In the genomic region with DNA sequence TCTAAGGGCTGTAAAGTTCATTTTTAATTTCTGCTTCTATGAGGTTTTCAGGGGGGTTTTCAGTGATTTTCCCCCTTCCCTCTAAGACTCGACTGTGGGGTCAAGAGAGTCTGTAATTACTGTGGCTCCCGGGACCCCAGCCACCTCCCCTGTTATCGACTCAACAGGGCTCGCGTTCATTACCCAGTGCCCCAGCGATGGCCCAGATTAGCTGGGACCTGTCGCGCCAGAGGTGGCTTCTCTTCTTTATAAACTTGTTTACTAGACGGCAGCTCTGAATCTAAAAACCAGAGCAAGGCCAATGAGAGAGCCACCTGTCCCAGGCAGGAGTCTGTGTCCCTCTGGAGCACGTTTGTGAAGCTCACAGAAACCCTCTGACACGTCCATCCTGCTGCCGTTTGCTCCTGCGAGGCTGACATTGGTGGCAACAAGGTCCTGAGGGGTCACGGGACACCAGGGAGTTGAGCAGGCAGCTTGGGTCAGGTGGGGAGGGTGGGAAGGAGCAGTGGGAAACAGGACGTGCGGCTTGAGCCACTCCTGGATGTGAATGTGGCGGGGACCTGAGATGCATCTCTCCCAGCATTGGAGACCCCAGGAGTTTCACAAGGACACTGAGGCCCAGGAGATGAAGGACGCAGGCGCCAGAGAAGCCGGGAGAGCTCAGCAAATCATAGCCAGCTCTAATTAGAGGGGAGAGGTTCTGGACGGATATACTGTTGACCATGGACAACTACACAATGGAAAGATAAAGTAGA, we compare ENCODE assay signal across 23 cellular contexts.
"Had no signal": no experiment of that assay in that cellular context is flagged by ENCODE, and none has a peak within 500 bp of the region (broad histone marks: within the 10 kb centered on the region; RNA-seq: fewer than 3 reads in every experiment).

No MANE protein-coding gene starts in this region.

- H3K27me3 Mint-ChIP-seq: activated B cell treated with CpG ODN at 0.5 μM for 24 hours; activated CD4-positive, alpha-beta T cell treated with anti-CD3 and anti-CD28 coated beads, Interleukin-2, amount 10 ng/mL, durations not matched to agents 7 days and 5 days; activated naive CD4-positive, alpha-beta T cell treated with anti-CD3 and anti-CD28 coated beads, Interleukin-2, amount 50 U/mL, for 24 hours; T-cell; type B pancreatic cell had no signal

- H3K4me1 ChIP-seq: adrenal gland, testis had no signal

- H3K9me3 Mint-ChIP-seq: activated B cell treated with CpG ODN at 0.5 μM for 24 hours; activated CD4-positive, alpha-beta T cell treated with anti-CD3 and anti-CD28 coated beads, Interleukin-2, amount 10 ng/mL, durations not matched to agents 7 days and 5 days; activated naive CD4-positive, alpha-beta T cell treated with anti-CD3 and anti-CD28 coated beads, Interleukin-2, amount 50 U/mL, for 24 hours; activated T-cell treated with anti-CD3 and anti-CD28 coated beads, Interleukin-2, amount 50 U/mL, for 4 hours; nephron; T-cell; type B pancreatic cell had no signal

- ATAC-seq: activated T-cell treated with anti-CD3 and anti-CD28 coated beads, Interleukin-2, amount 50 U/mL, for 4 hours; SK-N-SH treated with all-trans-retinoic acid at 6 μM for 48 hours; T-cell had no signal

- H3K27ac Mint-ChIP-seq: activated B cell treated with CpG ODN at 0.5 μM for 24 hours; activated CD4-positive, alpha-beta T cell treated with anti-CD3 and anti-CD28 coated beads, Interleukin-2, amount 10 ng/mL, durations not matched to agents 7 days and 5 days; activated naive CD4-positive, alpha-beta T cell treated with anti-CD3 and anti-CD28 coated beads, Interleukin-2, amount 50 U/mL, for 24 hours; T-cell had no signal

- H3K4me1 Mint-ChIP-seq: activated B cell treated with CpG ODN at 0.5 μM for 24 hours; activated CD4-positive, alpha-beta T cell treated with anti-CD3 and anti-CD28 coated beads, Interleukin-2, amount 10 ng/mL, durations not matched to agents 7 days and 5 days; activated naive CD4-positive, alpha-beta T cell treated with anti-CD3 and anti-CD28 coated beads, Interleukin-2, amount 50 U/mL, for 24 hours; T-cell had no signal

- H3K27me3 ChIP-seq: adrenal gland, right atrium auricular region, stomach, testis had no signal

- H3K4me3 ChIP-seq: adrenal gland, right atrium auricular region, skin epidermis, stomach, testis had no signal

- H3K4me3 Mint-ChIP-seq: activated B cell treated with CpG ODN at 0.5 μM for 24 hours; activated CD4-positive, alpha-beta T cell treated with anti-CD3 and anti-CD28 coated beads, Interleukin-2, amount 10 ng/mL, durations not matched to agents 7 days and 5 days; activated naive CD4-positive, alpha-beta T cell treated with anti-CD3 and anti-CD28 coated beads, Interleukin-2, amount 50 U/mL, for 24 hours; activated T-cell treated with anti-CD3 and anti-CD28 coated beads, Interleukin-2, amount 50 U/mL, for 4 hours; nephron; T-cell; type B pancreatic cell had no signal

- H3K9me3 ChIP-seq: adrenal gland, right atrium auricular region, stomach, testis had no signal

- DNase-seq: activated B cell treated with CpG ODN at 0.5 μM for 24 hours; activated CD4-positive, alpha-beta T cell treated with anti-CD3 and anti-CD28 coated beads, Interleukin-2, amount 10 ng/mL, durations not matched to agents 7 days and 5 days; activated CD8-positive, alpha-beta memory T cell treated with anti-CD3 and anti-CD28 coated beads, Interleukin-2, amount 50 U/mL, for 4 hours; activated T-cell treated with anti-CD3 and anti-CD28 coated beads, Interleukin-2, amount 50 U/mL, for 4 hours; adrenal gland; dermis blood vessel endothelial cell; effector memory CD4-positive, alpha-beta T cell; foreskin fibroblast; hippocampal formation; mammary epithelial cell; midbrain; nucleus accumbens; stimulated activated CD4-positive, alpha-beta T cell treated with anti-CD3 and anti-CD28 coated beads, Interleukin-15, amount 100 ng/mL, for 24 hours; stimulated activated CD4-positive, alpha-beta T cell treated with anti-CD3 and anti-CD28 coated beads, Interleukin-2, amount 100 ng/mL, for 48 hours; T-cell; testis had no signal

- H3K27ac ChIP-seq: adrenal gland, right atrium auricular region, skin epidermis, stomach, testis had no signal
